22 cellular contexts compared by ENCODE assay signal in genomic region chr4:5027366-5027765, GRCh38. TPM values are rescaled to one million over a fixed set of nuclear protein-coding genes. Genes with fewer than 3 reads are reported as not detected.
A peak's percentile ranks its signal among the peaks of the same experiment; 100 is the strongest.
DNase-seq lines count a peak whose midpoint lies in the region; ATAC-seq and TF ChIP-seq lines count a peak whose summit lies in the region.
"Had no signal": no experiment of that assay in that cellular context is flagged by ENCODE, and none has a peak within 500 bp of the region (broad histone marks: within the 10 kb centered on the region; RNA-seq: fewer than 3 reads in every experiment).

No MANE protein-coding gene starts in this region.

- no peak overlapping the region for H3K27ac ChIP-seq in osteoblast (ENCODE audit: low read depth, low read length)
- H3K27ac ChIP-seq: RWPE1 had no signal

- H3K9me3 Mint-ChIP-seq in naive thymus-derived CD8-positive, alpha-beta T cell: peaks cover 0 to 5% (median 0%) of the 10 kb centered on the region in 9 donors

- H3K4me1 ChIP-seq in osteoblast (ENCODE audit: insufficient read depth, low read length): peaks cover 13% of the 10 kb centered on the region

- H4K20me1 ChIP-seq in osteoblast (ENCODE audit: insufficient read depth, low read length): no peaks in the 10 kb centered on the region

- H3K4me2 ChIP-seq in osteoblast (ENCODE audit: insufficient read depth, low read length): peak overlapping the region; percentile 7

- POLR2A ChIA-PET in naive thymus-derived CD8-positive, alpha-beta T cell (lab: Charles Lee): no interaction called here

- no peak for TF ChIP-seq CTCF in osteoblast (IDR thresholded peaks at IDR 0.05; ENCODE audit: extremely low read depth, low read depth, low read length)
- no peak for TF ChIP-seq CTCF in GM13977 (IDR thresholded peaks at IDR 0.05; ENCODE audit: extremely low read depth, insufficient read depth, missing control alignments)
- TF ChIP-seq CTCF in lower leg skin (IDR thresholded peaks at IDR 0.05): no peak

- H3K4me3 ChIP-seq in osteoblast (ENCODE audit: insufficient read depth, low read length): no peak overlapping the region
- H3K4me3 ChIP-seq in lower leg skin (ENCODE audit: low read depth, poor library complexity, severe bottlenecking): no peak overlapping the region
- H3K4me3 ChIP-seq: GM12878 had no signal

- peaks cover 0 to 22% (median 4%) of the 10 kb centered on the region in 5 donors for H3K27me3 Mint-ChIP-seq in naive thymus-derived CD8-positive, alpha-beta T cell

- no peak for TF ChIP-seq POLR2A in lower leg skin (IDR thresholded peaks at IDR 0.05)

- peaks cover 7% of the 10 kb centered on the region for H3K9me3 ChIP-seq in osteoblast (ENCODE audit: low read depth, low read length)

- DNase-seq in DMS53 treated with DMSO at 0.1 percent for 48 hours (lab: John Stamatoyannopoulos, UW; ENCODE audit: unreplicated experiment) (peak; percentile 26), MV-4-11 (lab: John Stamatoyannopoulos, UW) (peak; percentile 11), astrocyte of the hippocampus (ENCODE audit: low read depth, low spot score) (peak; percentile 24), osteoblast (ENCODE audit: insufficient read length, low spot score, missing footprints) (no peak), GM13977 (ENCODE audit: low spot score) (no peak), lower leg skin (ENCODE audit: low spot score in 2 of 2) (no peak)
- no peak for DNase-seq in naive thymus-derived CD8-positive, alpha-beta T cell
- DNase-seq: AML-193; Calu3; CD4-positive, alpha-beta memory T cell; DMS79 treated with DMSO at 0.1 percent for 48 hours; GDM1; HFFc6; Karpas-422; NCI-H187; NCI-H345; NCI-H69 had no signal

- intact Hi-C loops in lower leg skin (cut with DNase I; ENCODE audit: low total_unique reads): no loop called here

- in situ Hi-C loops in GM13977 (cut with MboI; ENCODE audit: low pct_unique_long_range_greater_than_20kb, low sequenced_read_pairs, unreplicated experiment): no loop called here

- no peaks in the 10 kb centered on the region for H3K36me3 Mint-ChIP-seq in naive thymus-derived CD8-positive, alpha-beta T cell
- H3K36me3 Mint-ChIP-seq: CD4-positive, alpha-beta memory T cell had no signal

- H3K79me2 ChIP-seq in osteoblast (ENCODE audit: insufficient read depth, low read length): no peaks in the 10 kb centered on the region

- no peak overlapping the region for H3K4me3 Mint-ChIP-seq in naive thymus-derived CD8-positive, alpha-beta T cell
- H3K4me3 Mint-ChIP-seq: HFFc6 had no signal

- H2AFZ ChIP-seq in osteoblast (ENCODE audit: low read length): peak overlapping the region; percentile 41

- ATAC-seq in naive thymus-derived CD8-positive, alpha-beta T cell: no peak
- no peak for ATAC-seq in GM21381 (IDR thresholded peaks at IDR 0.05; ENCODE audit: unreplicated experiment)
- ATAC-seq: GM12878, HepG2 had no signal

- H3K27ac Mint-ChIP-seq in naive thymus-derived CD8-positive, alpha-beta T cell: no peak overlapping the region
- H3K27ac Mint-ChIP-seq: CD4-positive, alpha-beta memory T cell; HFFc6 had no signal

- H3K4me1 Mint-ChIP-seq in naive thymus-derived CD8-positive, alpha-beta T cell: no peaks in the 10 kb centered on the region
- H3K4me1 Mint-ChIP-seq: CD4-positive, alpha-beta memory T cell had no signal

- H3K36me3 ChIP-seq in osteoblast (ENCODE audit: insufficient read depth, low read length): no peaks in the 10 kb centered on the region

- peaks cover 9% of the 10 kb centered on the region for H3K27me3 ChIP-seq in osteoblast (ENCODE audit: insufficient read depth, low read length)

RNA-seq across cellular contexts. Expression of gene CYTL1, which starts 8.1 kb away (rescaled TPM):
- total RNA-seq in osteoblast (0.36 and 15.3 TPM in 2 replicates), lower leg skin (under 1 TPM in 3 of 4 donors, not detected in 1; 0.49 to 0.97 (median 0.71) TPM)
- not detected for total RNA-seq in naive thymus-derived CD8-positive, alpha-beta T cell
- polyA plus RNA-seq in naive thymus-derived CD8-positive, alpha-beta T cell: not detected
- total RNA-seq: Calu3; CD4-positive, alpha-beta memory T cell; GM12878; HepG2; HFFc6; OCI-LY7 had no signal
- polyA plus RNA-seq: CD4-positive, alpha-beta memory T cell; GM12878; HepG2 had no signal

RNA-seq across cellular contexts. Expression of gene STK32B, which starts 23.9 kb away (rescaled TPM):
- total RNA-seq in osteoblast (1.1 and 2.7 TPM in 2 replicates), lower leg skin (1 to 10 TPM; 1.6 to 3.4 (median 1.9) TPM)
- not detected for total RNA-seq in naive thymus-derived CD8-positive, alpha-beta T cell
- not detected for polyA plus RNA-seq in naive thymus-derived CD8-positive, alpha-beta T cell
- total RNA-seq: Calu3; CD4-positive, alpha-beta memory T cell; HepG2; OCI-LY7 had no signal
- polyA plus RNA-seq: CD4-positive, alpha-beta memory T cell; HepG2 had no signal

Comparison
In these comparisons a context has a peak if more than half of its experiments do, and no peak if none do; other contexts are left out.
1. DNase-seq: peak in DMS53 treated with DMSO at 0.1 percent for 48 hours (single experiment), MV-4-11 (single experiment) and astrocyte of the hippocampus (single experiment); none in osteoblast (single experiment), GM13977 (single experiment), naive thymus-derived CD8-positive, alpha-beta T cell (0 of 10) and lower leg skin (0 of 2).